Comparison of ENCODE assay signal across 8 cellular contexts in the genomic region with DNA sequence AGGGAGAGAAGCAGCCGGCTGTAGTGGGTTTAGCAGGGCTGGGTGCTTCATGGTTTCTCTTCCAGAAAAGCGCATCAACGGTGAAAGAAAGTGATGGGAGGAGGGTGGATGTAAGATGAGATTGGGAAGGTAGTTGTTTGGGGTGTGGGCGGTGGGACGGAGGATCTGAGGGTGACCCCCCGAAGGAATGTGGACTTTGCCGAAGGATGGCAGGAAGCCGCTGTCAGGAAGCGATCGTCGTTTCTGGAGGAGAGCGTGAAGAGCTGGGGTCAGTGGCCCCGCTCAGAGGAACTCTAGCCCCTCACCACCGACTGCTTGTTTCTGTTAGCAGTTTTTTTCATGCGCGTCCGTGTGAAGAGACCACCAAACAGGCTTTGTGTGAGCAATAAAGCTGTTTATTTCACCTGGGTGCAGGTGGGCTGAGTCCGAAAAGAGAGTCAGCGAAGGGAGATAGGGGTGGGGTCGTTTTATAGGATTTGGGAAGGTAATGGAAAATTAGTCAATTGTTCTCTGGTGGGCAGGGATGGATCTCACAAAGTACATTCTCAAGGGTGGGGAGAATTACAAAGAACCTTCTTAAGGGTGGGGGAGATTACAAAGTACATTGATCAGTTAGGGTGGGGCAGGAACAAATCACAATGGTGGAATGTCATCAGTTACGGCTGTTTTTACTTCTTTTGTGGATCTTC. TPM values are rescaled to one million over a fixed set of nuclear protein-coding genes. Genes with fewer than 3 reads are reported as not detected.
DNase-seq lines count a peak whose midpoint lies in the region; ATAC-seq and TF ChIP-seq lines count a peak whose summit lies in the region.
"Not testable (repeated sequence)": the region's sequence is repeated elsewhere in the genome, so short reads cannot be mapped to it uniquely, and the experiment has no call there.

No MANE protein-coding gene starts in this region.

- H3K4me3 ChIP-seq in LNCaP clone FGC (ENCODE audit: low read depth, low read length) (peak overlapping the region; percentile 63), mammary epithelial cell (replicated peaks in 1 of 3; ENCODE audit: insufficient read depth in 1 of 3, low read depth in 2 of 3, low read length in 3 of 3) (peak overlapping the region; percentile 70 to 96 (median 84)), gastroesophageal sphincter (peak overlapping the region; percentile 49 to 89), lung (peak overlapping the region; percentile 86), retinal pigment epithelial cell (ENCODE audit: low read length) (peak overlapping the region; percentile 90), aorta (ENCODE audit: low read length in 2 of 2) (peak overlapping the region; percentile 47 to 79)

- not testable (repeated sequence) for H2AFZ ChIP-seq in mammary epithelial cell (ENCODE audit: low read depth, low read length)

- peak overlapping the region; percentile 99 for H3K9ac ChIP-seq in mammary epithelial cell (ENCODE audit: insufficient read depth, low read length)

- CTCF ChIA-PET in mammary epithelial cell (lab: Charles Lee; ENCODE audit: low non-redundant PET): interaction anchor here (0.7 to 0.9 kb wide), 2 partner anchors 16 to 23 kb away, joined by 3 to 5 read pairs; no protein-coding TSS in a partner anchor

- in situ Hi-C loops in mammary epithelial cell (cut with MboI; ENCODE audit: low sequenced_read_pairs in 2 of 2): not testable (repeated sequence)

- peaks cover 63% of the 10 kb centered on the region for H3K79me2 ChIP-seq in mammary epithelial cell (ENCODE audit: insufficient read depth, low read length)

- H3K36me3 ChIP-seq in mammary epithelial cell (ENCODE audit: insufficient read depth, low read length); gastroesophageal sphincter; lung (ENCODE audit: control insufficient read depth in 2 of 2, insufficient read depth in 2 of 2, low read length in 2 of 2); aorta (ENCODE audit: control insufficient read depth in 1 of 2, insufficient read depth in 2 of 2, low read length in 1 of 2): not testable (repeated sequence)

- H3K36me3 Mint-ChIP-seq in activated CD4-positive, alpha-beta T cell treated with anti-CD3 and anti-CD28 coated beads, Interleukin-2, amount 10 ng/mL, durations not matched to agents 24 days and 14 days (ENCODE audit: low read depth): peaks cover 31% of the 10 kb centered on the region

- intact Hi-C loops in activated CD4-positive, alpha-beta T cell treated with anti-CD3 and anti-CD28 coated beads, Interleukin-2, amount 10 ng/mL, durations not matched to agents 24 days and 14 days (cut with micrococcal nuclease): loop anchor here (2.0 to 5.0 kb wide), 4 partner anchors 15 to 391 kb away; partner anchors contain the start of genes RANBP1 and TRMT2A
- intact Hi-C loops in mammary epithelial cell (cut with micrococcal nuclease): loop anchor here (2.0 kb wide), 1 partner anchor 13 kb away; the partner anchor contains the start of gene KLHL22
- intact Hi-C loops in aorta (cut with DNase I): loop anchor here (5.0 to 10.0 kb wide), 2 partner anchors 47 to 49 kb away; no protein-coding TSS in a partner anchor

- H3K9me3 ChIP-seq in mammary epithelial cell (replicated peaks; ENCODE audit: insufficient read depth, low read length); gastroesophageal sphincter; lung (ENCODE audit: control insufficient read depth in 2 of 2, insufficient read depth in 1 of 2, low read length in 1 of 2); aorta (ENCODE audit: control insufficient read depth, low read length): not testable (repeated sequence)

- 2% methylated on average over 12 of the region's 21 CpGs for WGBS in mammary epithelial cell (ENCODE audit: low coverage, missing lambda C conversion rate)
- 3 to 13% methylated on average over 3 to 19 of the region's 21 CpGs for WGBS in gastroesophageal sphincter (ENCODE audit: low coverage in 1 of 2), 2 donors
- WGBS in lung, 2 donors: 2 to 5% methylated on average over 21 of the region's 21 CpGs
- WGBS in aorta, 2 donors: 2% methylated on average over 21 of the region's 21 CpGs

- peaks cover 44% of the 10 kb centered on the region for H3K4me1 ChIP-seq in mammary epithelial cell (ENCODE audit: insufficient read depth, low read length)
- peaks cover 5 to 59% (median 30%) of the 10 kb centered on the region in 3 donors for H3K4me1 ChIP-seq in gastroesophageal sphincter
- peaks cover 13 to 17% of the 10 kb centered on the region in 2 donors for H3K4me1 ChIP-seq in lung (ENCODE audit: control insufficient read depth in 2 of 2, insufficient read depth in 2 of 2, low read length in 2 of 2)
- H3K4me1 ChIP-seq in aorta (ENCODE audit: control insufficient read depth in 1 of 2, insufficient read depth in 2 of 2, low read length in 2 of 2): not testable (repeated sequence)

- TF ChIP-seq EP300 in gastroesophageal sphincter (IDR thresholded peaks at IDR 0.05): not testable (repeated sequence)

- H4K20me1 ChIP-seq in mammary epithelial cell (ENCODE audit: insufficient read depth, low read length): not testable (repeated sequence)

- TF ChIP-seq POLR2A in gastroesophageal sphincter (IDR thresholded peaks at IDR 0.05): not testable (repeated sequence)

- peaks cover 42% of the 10 kb centered on the region for H3K4me1 Mint-ChIP-seq in activated CD4-positive, alpha-beta T cell treated with anti-CD3 and anti-CD28 coated beads, Interleukin-2, amount 10 ng/mL, durations not matched to agents 24 days and 14 days

- H3K27ac ChIP-seq in mammary epithelial cell (ENCODE audit: insufficient read depth, low read depth, low read length) (peak overlapping the region; percentile 87), gastroesophageal sphincter (peak overlapping the region; percentile 76 to 98 (median 96)), lung (ENCODE audit: low read depth in 1 of 2, low read length in 1 of 2) (peak overlapping the region; percentile 98), aorta (ENCODE audit: low read depth in 1 of 2, low read length in 2 of 2) (peak overlapping the region; percentile 22 to 95)

- peak overlapping the region; percentile 96 for H3K4me3 Mint-ChIP-seq in activated CD4-positive, alpha-beta T cell treated with anti-CD3 and anti-CD28 coated beads, Interleukin-2, amount 10 ng/mL, durations not matched to agents 24 days and 14 days

- dilution Hi-C loops in mammary epithelial cell (cut with HindIII; ENCODE audit: low sequenced_read_pairs): not testable (repeated sequence)

- ATAC-seq in GM18502 (IDR thresholded peaks at IDR 0.05; ENCODE audit: poor library complexity, unreplicated experiment): peak; percentile 19
- not testable (repeated sequence) for ATAC-seq in gastroesophageal sphincter; lung (ENCODE audit: insufficient read depth, low FRiP score); aorta (ENCODE audit: low FRiP score)

- TF ChIP-seq CTCF in LNCaP clone FGC (IDR thresholded peaks at IDR 0.05; ENCODE audit: control insufficient read depth, extremely low read depth, insufficient read depth); mammary epithelial cell (conservative IDR thresholded peaks at IDR 0.05 in 1 of 2, IDR thresholded peaks at IDR 0.05 in 1 of 2; ENCODE audit: extremely low read depth in 1 of 2, insufficient read depth in 1 of 2, low read depth in 1 of 2, low read length in 2 of 2); gastroesophageal sphincter (IDR thresholded peaks at IDR 0.05); lung (IDR thresholded peaks at IDR 0.05; ENCODE audit: control extremely low read depth, extremely low read depth); retinal pigment epithelial cell (conservative IDR thresholded peaks at IDR 0.05; ENCODE audit: low read depth, low read length): not testable (repeated sequence)

- BruUV-seq in mammary epithelial cell (replicated peaks; lab: Mats Ljungman, UMichigan): not testable (repeated sequence)

- DNase-seq in LNCaP clone FGC (ENCODE audit: low read depth); activated CD4-positive, alpha-beta T cell treated with anti-CD3 and anti-CD28 coated beads, Interleukin-2, amount 10 ng/mL, durations not matched to agents 24 days and 14 days; mammary epithelial cell; lung (ENCODE audit: low spot score); retinal pigment epithelial cell (ENCODE audit: low read depth); aorta: not testable (repeated sequence)

- peak overlapping the region; percentile 95 for H3K27ac Mint-ChIP-seq in activated CD4-positive, alpha-beta T cell treated with anti-CD3 and anti-CD28 coated beads, Interleukin-2, amount 10 ng/mL, durations not matched to agents 24 days and 14 days

- not testable (repeated sequence) for H3K27me3 Mint-ChIP-seq in activated CD4-positive, alpha-beta T cell treated with anti-CD3 and anti-CD28 coated beads, Interleukin-2, amount 10 ng/mL, durations not matched to agents 24 days and 14 days

- H3K9me3 Mint-ChIP-seq in activated CD4-positive, alpha-beta T cell treated with anti-CD3 and anti-CD28 coated beads, Interleukin-2, amount 10 ng/mL, durations not matched to agents 24 days and 14 days: not testable (repeated sequence)

- H3K27me3 ChIP-seq in mammary epithelial cell (ENCODE audit: insufficient read depth, low read length); gastroesophageal sphincter; lung (ENCODE audit: control insufficient read depth, insufficient read depth); aorta (ENCODE audit: control insufficient read depth in 1 of 2, insufficient read depth in 2 of 2, low read length in 1 of 2): not testable (repeated sequence)

- peak overlapping the region; percentile 88 for H3K4me2 ChIP-seq in mammary epithelial cell (ENCODE audit: insufficient read depth, low read depth, low read length)

RNA-seq across cellular contexts. Expression of gene MED15, which starts 0.8 kb away (rescaled TPM):
- 113 and 117 TPM in 2 replicates for total RNA-seq in activated CD4-positive, alpha-beta T cell treated with anti-CD3 and anti-CD28 coated beads, Interleukin-2, amount 10 ng/mL, durations not matched to agents 24 days and 14 days
- 100 to 1,000 TPM in 1 of 2 donors, 10 to 100 TPM in 1; 34.3 to 138 TPM for total RNA-seq in mammary epithelial cell
- 51.1 TPM for polyA plus RNA-seq in mammary epithelial cell
- 93.6 TPM for polyA minus RNA-seq in mammary epithelial cell
- 10 to 100 TPM; 30.6 to 62.3 (median 54.3) TPM for total RNA-seq in gastroesophageal sphincter
- total RNA-seq in lung: 100 to 1,000 TPM in 1 of 2 donors, 10 to 100 TPM in 1; 68.3 to 123 TPM
- polyA plus RNA-seq in lung: 10 to 100 TPM; 57.8 to 69.8 TPM
- 100 to 1,000 TPM in 1 of 2 donors, 10 to 100 TPM in 1; 93.7 to 119 TPM for total RNA-seq in aorta
- polyA plus RNA-seq in aorta: 100 to 1,000 TPM in 1 of 2 donors, 10 to 100 TPM in 1; 23.5 to 100 TPM

RNA-seq across cellular contexts. Expression of gene KLHL22, which starts 12.6 kb away (rescaled TPM):
- total RNA-seq in activated CD4-positive, alpha-beta T cell treated with anti-CD3 and anti-CD28 coated beads, Interleukin-2, amount 10 ng/mL, durations not matched to agents 24 days and 14 days: 16.9 and 17.7 TPM in 2 replicates
- total RNA-seq in mammary epithelial cell (10 to 100 TPM; 14.7 to 18.8 TPM), gastroesophageal sphincter (10 to 100 TPM; 25.0 to 44.5 (median 33.9) TPM), lung (10 to 100 TPM; 20.8 to 28.3 TPM), aorta (10 to 100 TPM; 19.1 to 29.9 TPM)
- polyA plus RNA-seq in mammary epithelial cell (10.5 TPM), lung (10 to 100 TPM; 12.1 to 16.9 TPM), aorta (10 to 100 TPM in 1 of 2 donors, 1 to 10 TPM in 1; 5.3 to 21.7 TPM)
- polyA minus RNA-seq in mammary epithelial cell: 2.3 TPM
